ENCODE assay signal across 18 cellular contexts in the genomic region with DNA sequence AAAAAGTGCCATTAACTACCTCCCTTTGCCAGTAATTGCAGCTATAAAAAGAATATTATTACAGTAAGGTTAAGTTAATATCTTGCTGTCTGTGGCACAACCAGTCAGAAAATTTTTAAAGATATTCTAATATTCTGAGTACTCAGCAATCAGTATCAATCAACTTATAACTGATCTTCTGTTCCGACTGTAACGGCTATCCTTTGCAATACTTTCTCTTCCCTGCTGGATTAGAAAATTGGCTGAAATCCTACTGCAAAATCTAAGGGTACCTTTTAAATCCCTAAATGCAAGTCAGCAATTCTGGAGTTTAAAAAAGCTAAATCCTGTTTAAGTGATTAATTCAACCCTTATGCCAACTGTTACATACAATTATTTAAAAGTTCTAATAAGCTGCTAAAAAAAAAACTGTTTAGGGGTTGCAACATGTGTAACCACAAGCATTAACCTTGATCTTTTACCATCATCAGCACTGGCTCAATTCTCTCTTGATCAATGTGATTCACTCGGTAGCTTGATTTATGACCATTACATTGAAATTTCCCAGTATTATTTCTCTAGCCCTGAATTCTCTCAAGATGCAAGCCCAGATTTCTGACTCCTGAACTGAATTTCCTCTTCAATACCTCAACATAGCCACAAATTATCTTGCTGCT. TPM values are rescaled to one million over a fixed set of nuclear protein-coding genes. Genes with fewer than 3 reads are reported as not detected.
"Had no signal": no experiment of that assay in that cellular context is flagged by ENCODE, and none has a peak within 500 bp of the region (broad histone marks: within the 10 kb centered on the region; RNA-seq: fewer than 3 reads in every experiment).

No MANE protein-coding gene starts in this region.

- H3K4me3 ChIP-seq: body of pancreas, esophagus squamous epithelium, hepatocyte, lung, tibial artery had no signal

- H3K9me3 ChIP-seq: body of pancreas, esophagus squamous epithelium, tibial artery had no signal

- H3K27ac ChIP-seq: body of pancreas, esophagus squamous epithelium, hepatocyte, tibial artery had no signal

- H3K27me3 ChIP-seq: body of pancreas, esophagus squamous epithelium, hepatocyte, tibial artery had no signal

- H3K36me3 ChIP-seq: esophagus squamous epithelium, tibial artery had no signal

- DNase-seq: activated CD4-positive, alpha-beta T cell treated with anti-CD3 and anti-CD28 coated beads, Interleukin-2, amount 50 U/mL, for 48 hours; activated gamma-delta T cell; amygdala; body of pancreas; dermis blood vessel endothelial cell; effector memory CD4-positive, alpha-beta T cell; esophagus squamous epithelium; foreskin fibroblast; left colon; midbrain; retina; stimulated activated CD4-positive, alpha-beta T cell treated with anti-CD3 and anti-CD28 coated beads, Interleukin-2, amount 100 ng/mL, for 24 hours; stimulated activated naive CD4-positive, alpha-beta T cell treated with Interleukin-2 at 50 U/mL for 16 hours; substantia nigra; tibial artery had no signal

- ATAC-seq: body of pancreas, left colon had no signal

RNA-seq across cellular contexts. Expression of a gene that starts 20.5 kb away (rescaled TPM):
- total RNA-seq: T-helper 2 cell treated with Interferon-gamma antibody and Interleukin-4, amounts not matched to agents 100 ng/mL and 5 ng/mL, for 36 hours had no signal
